Comparison of ENCODE assay signal across 9 cellular contexts in the genomic region with DNA sequence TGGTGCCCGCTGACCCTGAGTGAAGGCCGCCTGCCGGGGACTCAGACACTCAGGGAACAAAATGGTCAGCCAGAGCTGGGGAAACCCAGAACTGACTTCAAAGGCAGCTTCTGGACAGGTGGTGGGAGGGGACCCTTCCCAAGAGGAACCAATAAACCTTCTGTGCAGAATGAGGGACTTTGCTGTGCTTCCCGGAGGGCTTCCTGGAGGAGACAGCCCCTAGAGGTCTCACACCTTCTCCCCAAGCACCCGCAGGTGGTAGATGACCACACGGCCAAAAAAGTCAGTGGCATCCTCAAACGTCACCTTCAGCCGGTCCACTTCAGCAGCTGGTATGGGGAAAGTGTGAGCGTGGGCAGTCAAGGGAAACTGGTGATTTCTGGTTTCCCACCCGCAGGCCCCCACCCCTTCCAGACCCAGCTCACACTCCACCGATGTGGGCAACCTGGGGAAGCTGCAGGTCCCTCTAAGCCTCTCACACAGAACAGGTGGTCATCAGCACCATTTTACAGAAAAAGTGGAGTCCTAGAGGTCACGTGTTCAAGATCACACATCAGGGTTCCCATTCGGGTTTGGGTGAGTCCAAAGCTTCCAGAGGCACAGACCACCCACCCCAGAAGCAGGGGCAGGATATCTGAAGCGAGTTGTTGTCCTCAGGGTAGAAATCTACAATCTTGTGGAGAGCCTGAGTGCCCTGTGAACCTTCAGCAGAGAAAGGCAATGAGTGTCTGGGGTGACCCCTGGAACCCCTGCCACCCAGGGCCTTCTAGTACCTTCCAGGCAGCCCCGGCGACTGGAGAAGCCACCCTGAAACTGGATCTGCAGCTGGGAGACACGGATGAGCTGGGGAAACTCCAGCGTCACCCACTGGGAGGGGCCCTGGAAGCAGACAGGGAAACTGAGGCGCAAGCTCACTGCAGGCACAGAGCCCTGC. TPM values are rescaled to one million over a fixed set of nuclear protein-coding genes. Genes with fewer than 3 reads are reported as not detected.
DNase-seq lines count a peak whose midpoint lies in the region; ATAC-seq, FAIRE-seq and TF ChIP-seq lines count a peak whose summit lies in the region.
"Had no signal": no experiment of that assay in that cellular context is flagged by ENCODE, and none has a peak within 500 bp of the region (broad histone marks: within the 10 kb centered on the region; RNA-seq: fewer than 3 reads in every experiment).

No MANE protein-coding gene starts in this region.

- CTCF ChIA-PET in A549 (lab: Yijun Ruan, JAX), result interaction anchor here (1.0 to 2.5 kb wide), 5 partner anchors 10 to 28 kb away, joined by 3 to 9 read pairs (median 4); partner anchors contain the start of gene NCAN

- H3K9me3 Mint-ChIP-seq in mesothelial cell of epicardium, result no peaks in the 10 kb centered on the region

- H3K4me2 ChIP-seq in A549, result peak overlapping the region; percentile 97

- H3K9me3 ChIP-seq in A549, result no peaks in the 10 kb centered on the region

- H3K4me3 ChIP-seq in A549 (peak overlapping the region; percentile 84), HL-60 (replicated peaks; ENCODE audit: insufficient read depth, low read length) (peak overlapping the region; percentile 50), brain microvascular endothelial cell (ENCODE audit: low read depth, low read length) (peak overlapping the region; percentile 64)

- DNase-seq in A549 (ENCODE audit: low read depth in 1 of 2, low spot score in 1 of 2), result no peak
- DNase-seq in HL-60 (ENCODE audit: low read depth in 1 of 2, low spot score in 1 of 2), result no peak
- no peak for DNase-seq in brain microvascular endothelial cell
- DNase-seq in mesothelial cell of epicardium (ENCODE audit: low spot score in 2 of 2, unreplicated experiment in 2 of 2), result no peak
- DNase-seq in activated CD4-positive, CD25-positive, alpha-beta regulatory T cell (lab: John Stamatoyannopoulos, UW), result no peak
- no peak for DNase-seq in NCI-H1105 treated with DMSO at 0.1 percent for 48 hours (lab: John Stamatoyannopoulos, UW)
- DNase-seq in H54 (ENCODE audit: insufficient read length, low spot score), result no peak

- H3K27me3 ChIP-seq in HL-60 (ENCODE audit: insufficient read depth, poor library complexity, severe bottlenecking), result no peaks in the 10 kb centered on the region
- H3K27me3 ChIP-seq in brain microvascular endothelial cell (replicated peaks), result peaks cover 4% of the 10 kb centered on the region

- no peak for TF ChIP-seq CTCF in A549 (IDR thresholded peaks at IDR 0.05)
- TF ChIP-seq CTCF in HL-60 (IDR thresholded peaks at IDR 0.05; ENCODE audit: insufficient read depth, low read length), result no peak
- no peak for TF ChIP-seq CTCF in brain microvascular endothelial cell (IDR thresholded peaks at IDR 0.05; ENCODE audit: low read depth, low read length, missing control alignments)
- no peak for TF ChIP-seq CTCF in mesothelial cell of epicardium (IDR thresholded peaks at IDR 0.05; ENCODE audit: unreplicated experiment)

- FAIRE-seq in A549 (lab: Jason Lieb, UNC) (no peak), H54 (lab: Jason Lieb, UNC) (no peak)

- in situ Hi-C loops in brain microvascular endothelial cell (cut with HindIII; ENCODE audit: low pct_ligation_motif_present, low sequenced_read_pairs), result no loop called here

- H3K27ac Mint-ChIP-seq in mesothelial cell of epicardium, result peak overlapping the region; percentile 56

- peaks cover 12% of the 10 kb centered on the region for H3K4me1 Mint-ChIP-seq in mesothelial cell of epicardium

- TF ChIP-seq RAD21 in A549 (conservative IDR thresholded peaks at IDR 0.05 in 1 of 2, IDR thresholded peaks at IDR 0.05 in 1 of 2), result no peak

- no peak for TF ChIP-seq EP300 in A549 (IDR thresholded peaks at IDR 0.05)

- 88% methylated on average over 13 of the region's 19 CpGs for WGBS in A549 (ENCODE audit: missing lambda C conversion rate)

- no peak for TF ChIP-seq POLR2A in A549 (IDR thresholded peaks at IDR 0.05; ENCODE audit: low read length)
- no peak for TF ChIP-seq POLR2A in H54 (IDR thresholded peaks at IDR 0.05; ENCODE audit: low read depth, low read length)

- H3K36me3 Mint-ChIP-seq in mesothelial cell of epicardium, result peaks cover 19% of the 10 kb centered on the region

- peaks cover 28% of the 10 kb centered on the region for H3K36me3 ChIP-seq in brain microvascular endothelial cell (replicated peaks)

- peak overlapping the region; percentile 88 for H3K27ac ChIP-seq in A549
- peak overlapping the region; percentile 88 for H3K27ac ChIP-seq in HL-60 (replicated peaks)
- no peak overlapping the region for H3K27ac ChIP-seq in brain microvascular endothelial cell

- no peak for ATAC-seq in A549
- ATAC-seq in HG03175 (IDR thresholded peaks at IDR 0.05; ENCODE audit: unreplicated experiment), result no peak

- peaks cover 19% of the 10 kb centered on the region for H3K27me3 Mint-ChIP-seq in mesothelial cell of epicardium (ENCODE audit: low read depth)

- H3K4me3 Mint-ChIP-seq in mesothelial cell of epicardium, result peak overlapping the region; percentile 79

- 0 out of 3 replicates have a peak, but pooled peaks cover 7% of the 10 kb centered on the region for H3K4me1 ChIP-seq in A549

- POLR2A ChIA-PET in A549 (lab: Yijun Ruan, JAX), result no interaction called here

TF ChIP-seq in A549, 52 proteins besides CTCF, POLR2A, EP300 and RAD21 (continues in another document):
- TF ChIP-seq HOXB5 (CRISPR knock-in tag; IDR thresholded peaks at IDR 0.05) (no peak), EHF (CRISPR knock-in tag; IDR thresholded peaks at IDR 0.05) (no peak), HMGXB4 (CRISPR knock-in tag; IDR thresholded peaks at IDR 0.05; ENCODE audit: borderline replicate concordance) (no peak), HOXA7 (CRISPR knock-in tag; IDR thresholded peaks at IDR 0.05) (no peak), ZFP36 (IDR thresholded peaks at IDR 0.05; ENCODE audit: borderline replicate concordance, partially characterized antibody) (peak; percentile 52), CHD2 (IDR thresholded peaks at IDR 0.05; ENCODE audit: low read length, partially characterized antibody) (no peak), RARB (CRISPR knock-in tag; IDR thresholded peaks at IDR 0.05) (no peak), HEYL (CRISPR knock-in tag; IDR thresholded peaks at IDR 0.05) (no peak), CEBPB (IDR thresholded peaks at IDR 0.05) (no peak)

RNA-seq across cellular contexts. Expression of gene NR2C2AP, which starts 1.2 kb away (rescaled TPM):
- polyA plus RNA-seq in A549 (2011; rRNA removed) (19.3 and 20.0 TPM in 2 replicates), A549 (2017; fragmentation: RNase III; extraction: RNeasy Plus Mini Kit Qiagen cat#74134 plus additional on column Dnase treatment) (24.1 to 24.8 TPM (median 24.6 TPM) in 3 replicates)
- 28.1 and 30.6 TPM in 2 replicates for polyA plus RNA-seq in A549 (2012; cell fraction: cytosol; rRNA removed)
- 30.0 and 32.7 TPM in 2 replicates for polyA plus RNA-seq in A549 (2012; cell fraction: nucleus; rRNA removed)
- 13.2 and 16.3 TPM in 2 replicates for polyA minus RNA-seq in A549 (2011; rRNA and poly(A)+ RNA removed)
- 9.4 to 11.8 TPM (median 10.1 TPM) in 3 replicates for total RNA-seq in mesothelial cell of epicardium

RNA-seq across cellular contexts. Expression of gene NCAN, which starts 9.8 kb away (rescaled TPM):
- 0.03 and 0.05 TPM in 2 replicates for polyA plus RNA-seq in A549 (2011; rRNA removed)
- 0.03 TPM in 2 replicates for polyA plus RNA-seq in A549 (2012; cell fraction: cytosol; rRNA removed)
- 0.02 and 0.04 TPM in 2 replicates for polyA plus RNA-seq in A549 (2012; cell fraction: nucleus; rRNA removed)
- polyA plus RNA-seq in A549 (2017; fragmentation: RNase III; extraction: RNeasy Plus Mini Kit Qiagen cat#74134 plus additional on column Dnase treatment), result 0.01 to 0.03 TPM in 2 of 3 replicates, not detected in the other
- 0.15 and 0.74 TPM in 2 replicates for polyA minus RNA-seq in A549 (2011; rRNA and poly(A)+ RNA removed)
- total RNA-seq in mesothelial cell of epicardium, result 0.02 to 0.29 TPM (median 0.07 TPM) in 3 replicates
- total RNA-seq: mucosa of gallbladder had no signal

RNA-seq across cellular contexts. Expression of gene RFXANK, which starts 9.9 kb away (rescaled TPM):
- polyA plus RNA-seq in A549 (2011; rRNA removed), result 23.4 and 24.3 TPM in 2 replicates
- polyA plus RNA-seq in A549 (2012; cell fraction: cytosol; rRNA removed), result 47.4 and 49.6 TPM in 2 replicates
- 100 and 110 TPM in 2 replicates for polyA plus RNA-seq in A549 (2012; cell fraction: nucleus; rRNA removed)
- polyA plus RNA-seq in A549 (2017; fragmentation: RNase III; extraction: RNeasy Plus Mini Kit Qiagen cat#74134 plus additional on column Dnase treatment), result 30.0 to 32.3 TPM (median 30.6 TPM) in 3 replicates
- 34.3 and 39.4 TPM in 2 replicates for polyA minus RNA-seq in A549 (2011; rRNA and poly(A)+ RNA removed)
- total RNA-seq in mesothelial cell of epicardium, result 90.4 to 93.6 TPM (median 92.0 TPM) in 3 replicates

RNA-seq across cellular contexts. Expression of gene BORCS8, which starts 10.0 kb away (rescaled TPM):
- polyA plus RNA-seq in A549 (2011; rRNA removed) (7.2 and 9.1 TPM in 2 replicates), A549 (2017; fragmentation: RNase III; extraction: RNeasy Plus Mini Kit Qiagen cat#74134 plus additional on column Dnase treatment) (10.6 to 12.3 TPM (median 11.5 TPM) in 3 replicates)
- 20.2 and 23.6 TPM in 2 replicates for polyA plus RNA-seq in A549 (2012; cell fraction: cytosol; rRNA removed)
- polyA plus RNA-seq in A549 (2012; cell fraction: nucleus; rRNA removed), result 21.1 and 21.2 TPM in 2 replicates
- 10.7 and 12.3 TPM in 2 replicates for polyA minus RNA-seq in A549 (2011; rRNA and poly(A)+ RNA removed)
- total RNA-seq in mesothelial cell of epicardium, result 26.4 to 28.4 TPM (median 26.7 TPM) in 3 replicates

RNA-seq across cellular contexts. Expression of gene MEF2B, which starts 31.9 kb away (rescaled TPM):
- polyA plus RNA-seq in A549 (2011; rRNA removed), result 0.10 and 0.20 TPM in 2 replicates
- polyA plus RNA-seq in A549 (2012; cell fraction: cytosol; rRNA removed), result 0.26 and 0.54 TPM in 2 replicates
- 3.6 and 4.1 TPM in 2 replicates for polyA plus RNA-seq in A549 (2012; cell fraction: nucleus; rRNA removed)
- 0.13 to 0.31 TPM (median 0.29 TPM) in 3 replicates for polyA plus RNA-seq in A549 (2017; fragmentation: RNase III; extraction: RNeasy Plus Mini Kit Qiagen cat#74134 plus additional on column Dnase treatment)
- polyA minus RNA-seq in A549 (2011; rRNA and poly(A)+ RNA removed), result 0.17 TPM in 1 of 2 replicates, not detected in the other
- 1.4 to 2.9 TPM (median 2.8 TPM) in 3 replicates for total RNA-seq in mesothelial cell of epicardium
